Comparison of ENCODE assay signal across 16 cellular contexts in genomic region chr12:132393991-132394949, GRCh38.
A peak's percentile ranks its signal among the peaks of the same experiment; 100 is the strongest.
DNase-seq lines count a peak whose midpoint lies in the region; ATAC-seq and TF ChIP-seq lines count a peak whose summit lies in the region.
"Had no signal": no experiment of that assay in that cellular context is flagged by ENCODE, and none has a peak within 500 bp of the region (broad histone marks: within the 10 kb centered on the region; RNA-seq: fewer than 3 reads in every experiment).

No MANE protein-coding gene starts in this region.

- H3K27me3 ChIP-seq in right cardiac atrium (ENCODE audit: control insufficient read depth, insufficient read depth) (no peaks in the 10 kb centered on the region), testis (no peaks in the 10 kb centered on the region)
- H3K27me3 ChIP-seq in naive thymus-derived CD4-positive, alpha-beta T cell (ENCODE audit: control insufficient read depth in 2 of 2, insufficient read depth in 2 of 2, low read length in 2 of 2) = peaks cover 0 to 4% of the 10 kb centered on the region in 2 donors
- H3K27me3 ChIP-seq: ovary had no signal

- H3K4me3 ChIP-seq in right cardiac atrium (ENCODE audit: low read length) = no peak overlapping the region
- no peak overlapping the region for H3K4me3 ChIP-seq in naive thymus-derived CD4-positive, alpha-beta T cell (ENCODE audit: low read length)
- no peak overlapping the region for H3K4me3 ChIP-seq in testis
- H3K4me3 ChIP-seq: body of pancreas, ovary, upper lobe of left lung had no signal

- intact Hi-C loops in right cardiac atrium (cut with DNase I) (no loop called here), cardiac septum (cut with DNase I) (no loop called here), testis (cut with DNase I; ENCODE audit: low total_unique reads) (no loop called here)
- intact Hi-C loops in naive thymus-derived CD4-positive, alpha-beta T cell (cut with micrococcal nuclease) = no loop called here

- ATAC-seq in right cardiac atrium = no peak
- peak; percentile 43 for ATAC-seq in naive thymus-derived CD4-positive, alpha-beta T cell
- ATAC-seq in omental fat pad (ENCODE audit: low FRiP score) = no peak
- ATAC-seq in GM21576 (IDR thresholded peaks at IDR 0.05; ENCODE audit: unreplicated experiment) = no peak
- ATAC-seq: body of pancreas, T-cell had no signal

- H3K27me3 Mint-ChIP-seq in naive thymus-derived CD4-positive, alpha-beta T cell = peaks cover 0 to 21% (median 2%) of the 10 kb centered on the region in 5 donors

- CTCF ChIA-PET in naive thymus-derived CD4-positive, alpha-beta T cell (lab: Charles Lee) = interaction anchor here (0.9 kb wide), 1 partner anchor 10 kb away, joined by 3 read pairs; no protein-coding TSS in a partner anchor

- no peak for TF ChIP-seq CTCF in omental fat pad (IDR thresholded peaks at IDR 0.05)
- TF ChIP-seq CTCF in testis (IDR thresholded peaks at IDR 0.05) = no peak

- H3K9me3 ChIP-seq in right cardiac atrium (ENCODE audit: control insufficient read depth, low read length) = no peaks in the 10 kb centered on the region
- no peaks in the 10 kb centered on the region for H3K9me3 ChIP-seq in naive thymus-derived CD4-positive, alpha-beta T cell (ENCODE audit: control insufficient read depth in 2 of 3, low read length in 3 of 3)
- no peaks in the 10 kb centered on the region for H3K9me3 ChIP-seq in testis
- H3K9me3 ChIP-seq: body of pancreas, ovary had no signal

- WGBS in right cardiac atrium = 86% methylated on average over 36 of the region's 36 CpGs
- 76 to 84% methylated on average over 18 to 36 of the region's 36 CpGs for WGBS in testis, 2 donors

- POLR2A ChIA-PET in naive thymus-derived CD4-positive, alpha-beta T cell (lab: Charles Lee) = no interaction called here

- no peaks in the 10 kb centered on the region for H3K36me3 ChIP-seq in naive thymus-derived CD4-positive, alpha-beta T cell (ENCODE audit: control insufficient read depth in 2 of 3, insufficient read depth in 3 of 3, low read length in 3 of 3)
- H3K36me3 ChIP-seq in testis (ENCODE audit: low read depth, missing control alignments) = no peaks in the 10 kb centered on the region
- H3K36me3 ChIP-seq: ovary, upper lobe of left lung had no signal

- no peaks in the 10 kb centered on the region for H3K4me1 Mint-ChIP-seq in naive thymus-derived CD4-positive, alpha-beta T cell
- H3K4me1 Mint-ChIP-seq: B cell, T-cell had no signal

- no peak for TF ChIP-seq POLR2A in testis (IDR thresholded peaks at IDR 0.05)

- H3K27ac ChIP-seq in right cardiac atrium (ENCODE audit: low read length) (no peak overlapping the region), testis (no peak overlapping the region)
- H3K27ac ChIP-seq in naive thymus-derived CD4-positive, alpha-beta T cell (ENCODE audit: low read depth, low read length) = no peak overlapping the region
- H3K27ac ChIP-seq: body of pancreas, ovary, upper lobe of left lung had no signal

- no peaks in the 10 kb centered on the region for H3K36me3 Mint-ChIP-seq in naive thymus-derived CD4-positive, alpha-beta T cell
- H3K36me3 Mint-ChIP-seq: T-cell had no signal

- H3K4me3 Mint-ChIP-seq in naive thymus-derived CD4-positive, alpha-beta T cell = no peak overlapping the region
- H3K4me3 Mint-ChIP-seq: B cell, T-cell had no signal

- peak overlapping the region in 1 of 9 donors; percentile 25 for H3K27ac Mint-ChIP-seq in naive thymus-derived CD4-positive, alpha-beta T cell
- H3K27ac Mint-ChIP-seq: B cell, T-cell had no signal

- peaks cover 0 to 5% (median 0%) of the 10 kb centered on the region in 11 donors for H3K9me3 Mint-ChIP-seq in naive thymus-derived CD4-positive, alpha-beta T cell
- H3K9me3 Mint-ChIP-seq: T-cell had no signal

- DNase-seq in right cardiac atrium (peak; percentile 3 to 22 (median 13)), cardiac septum (ENCODE audit: low spot score) (no peak), UCSD-AML1 (lab: John Stamatoyannopoulos, UW; ENCODE audit: unreplicated experiment) (peak; percentile 50), omental fat pad (ENCODE audit: low spot score) (no peak), testis (no peak)
- DNase-seq in naive thymus-derived CD4-positive, alpha-beta T cell = no peak
- no peak for DNase-seq in effector CD4-positive, alpha-beta T cell
- DNase-seq: mesendoderm; NCI-H1694 treated with DMSO at 0.1 percent for 48 hours; NK-92 treated with Interleukin-12 subunit alpha and Interleukin-12 subunit beta, amount 100 ng/mL, for 24 hours; T-cell had no signal

- no peaks in the 10 kb centered on the region for H3K4me1 ChIP-seq in right cardiac atrium (ENCODE audit: control insufficient read depth, insufficient read depth, low read length)
- no peaks in the 10 kb centered on the region for H3K4me1 ChIP-seq in naive thymus-derived CD4-positive, alpha-beta T cell (ENCODE audit: control insufficient read depth in 2 of 2, insufficient read depth in 2 of 2, low read length in 2 of 2)
- no peaks in the 10 kb centered on the region for H3K4me1 ChIP-seq in testis
- H3K4me1 ChIP-seq: body of pancreas, upper lobe of left lung had no signal

Comparison
In these comparisons a context has a peak if more than half of its experiments do, and no peak if none do; other contexts are left out.
1. DNase-seq: peak in right cardiac atrium (3 of 3) and UCSD-AML1 (single experiment); none in cardiac septum (single experiment), naive thymus-derived CD4-positive, alpha-beta T cell (0 of 9), effector CD4-positive, alpha-beta T cell (single experiment), omental fat pad (single experiment) and testis (single experiment).